ENCODE assay signal across 20 cellular contexts in the genomic region with DNA sequence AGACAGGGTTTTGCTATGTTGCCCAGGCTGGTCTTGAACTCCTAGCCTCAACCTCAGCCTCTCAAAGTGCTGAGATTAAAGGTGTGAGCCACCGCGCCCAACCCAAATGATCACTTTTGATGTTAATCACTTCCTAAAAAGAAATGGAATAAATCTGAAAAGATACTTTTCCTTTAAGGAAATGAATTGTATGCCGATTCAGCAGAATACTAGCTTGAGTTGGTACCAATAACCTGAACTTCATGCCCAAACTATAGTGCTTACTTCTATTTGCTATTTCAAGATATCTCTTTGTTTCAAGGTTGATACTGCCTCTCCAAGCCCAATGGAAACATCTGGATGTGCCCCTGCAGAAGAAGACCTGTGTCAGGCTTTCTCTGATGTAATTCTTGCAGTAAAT.
"Had no signal": no experiment of that assay in that cellular context is flagged by ENCODE, and none has a peak within 500 bp of the region (broad histone marks: within the 10 kb centered on the region; RNA-seq: fewer than 3 reads in every experiment).

No MANE protein-coding gene starts in this region.

- FAIRE-seq: keratinocyte, small intestine had no signal

- H3K27me3 ChIP-seq: body of pancreas, tibial artery had no signal

- H3K27ac ChIP-seq: body of pancreas, tibial artery had no signal

- H3K4me3 ChIP-seq: body of pancreas, mucosa of descending colon, tibial artery had no signal

- H3K9me3 ChIP-seq: body of pancreas, mucosa of descending colon, tibial artery had no signal

- DNase-seq: activated B cell treated with CpG ODN at 0.5 μM for 24 hours; activated CD4-positive, alpha-beta T cell treated with anti-CD3 and anti-CD28 coated beads for 36 hours; activated CD8-positive, alpha-beta T cell treated with anti-CD3 and anti-CD28 coated beads for 36 hours; activated gamma-delta T cell; activated naive CD4-positive, alpha-beta T cell treated with anti-CD3 and anti-CD28 coated beads, Interleukin-2, amount 50 U/mL, for 16 hours; activated naive CD8-positive, alpha-beta T cell treated with anti-CD3 and anti-CD28 coated beads, Interleukin-2, amount 50 U/mL, for 24 hours; body of pancreas; effector CD4-positive, alpha-beta T cell; erythroblast; left colon; mucosa of descending colon; posterior cingulate gyrus; small intestine; stimulated activated CD4-positive, alpha-beta T cell treated with anti-CD3 and anti-CD28 coated beads, Interleukin-2, amount 100 ng/mL, for 24 hours; stimulated activated naive CD8-positive, alpha-beta T cell treated with anti-CD3 and anti-CD28 coated beads, Interleukin-15, amount 100 ng/mL, for 72 hours; T1000; tibial artery had no signal

- ATAC-seq: activated CD4-positive, alpha-beta T cell treated with anti-CD3 and anti-CD28 coated beads for 36 hours; activated CD8-positive, alpha-beta T cell treated with anti-CD3 and anti-CD28 coated beads for 36 hours; activated naive CD8-positive, alpha-beta T cell treated with anti-CD3 and anti-CD28 coated beads, Interleukin-2, amount 50 U/mL, for 24 hours; body of pancreas; left colon; mucosa of descending colon; sciatic nerve; stimulated activated effector memory CD8-positive, alpha-beta T cell treated with anti-CD3 and anti-CD28 coated beads, Interleukin-12 subunit alpha, Interleukin-12 subunit beta, amount 100 ng/mL, for 72 hours; stimulated activated naive CD8-positive, alpha-beta T cell treated with anti-CD3 and anti-CD28 coated beads, Interleukin-15, amount 100 ng/mL, for 72 hours had no signal
